ENCODE assay signal across 1 cellular context in the genomic region with DNA sequence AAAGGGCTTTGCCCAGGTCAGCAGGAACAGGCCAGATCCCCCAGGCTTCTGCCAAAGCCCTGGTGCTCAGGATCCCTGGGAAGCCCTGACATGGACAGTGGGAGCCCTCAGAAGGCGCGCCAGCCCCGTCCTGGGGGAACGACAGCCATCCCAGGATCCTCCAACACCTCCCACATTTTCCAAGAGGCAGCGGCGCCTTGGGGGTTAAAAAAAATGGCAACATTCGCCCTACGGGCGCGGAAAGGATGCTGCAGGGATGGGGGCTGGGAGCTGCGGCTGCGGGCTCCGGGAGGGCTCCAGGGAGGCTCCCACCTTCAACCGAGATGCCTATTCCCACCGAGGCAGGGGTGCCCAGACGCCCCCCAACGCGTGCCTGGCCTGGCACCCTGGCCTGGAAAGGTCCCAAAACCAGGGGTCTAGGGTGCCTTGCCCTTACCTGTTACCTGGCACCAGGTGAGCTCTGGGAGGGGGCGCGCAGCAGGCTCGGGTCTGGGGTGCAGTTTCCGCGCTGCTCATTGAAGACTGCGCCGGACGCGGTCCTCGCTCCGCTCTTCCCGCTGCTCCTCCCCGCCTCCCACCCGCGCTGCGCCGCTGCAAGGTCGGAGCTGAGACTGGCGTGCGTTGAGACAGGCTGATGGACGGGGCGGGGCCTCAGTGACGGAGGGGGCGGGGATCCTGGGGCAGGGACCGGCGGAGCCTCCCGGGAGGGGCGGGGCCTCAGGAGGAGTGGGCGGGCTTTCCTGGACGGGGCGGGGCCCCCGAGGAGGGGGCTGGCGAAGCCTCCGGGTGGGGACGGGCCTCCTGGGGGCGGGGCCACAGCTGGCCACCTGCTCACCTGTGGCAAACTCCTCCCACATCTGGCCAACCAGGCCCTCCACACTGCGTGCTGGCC.
TF ChIP-seq lines count a peak whose summit lies in the region.

A gene (minus strand): TSS at position 613 of the 892 bp plus-strand sequence. CDS start 6,228 bp downstream, outside the sequence.

TF ChIP-seq in HEK293, 187 proteins besides CTCF, POLR2A, EP300 and RAD21 (continued from another document and continues in another):
- TF ChIP-seq ZBTB20 (tag by site-specific recombination; IDR thresholded peaks at IDR 0.05) (peak; percentile 72; the same call in 1 of the 2 replicates), KLF1 (tag by site-specific recombination; IDR thresholded peaks at IDR 0.05) (no peak), SCRT2 (tag by site-specific recombination; IDR thresholded peaks at IDR 0.05) (peak; percentile 66; the same call in 1 of the 2 replicates), ZNF404 (tag by site-specific recombination; IDR thresholded peaks at IDR 0.05) (no peak), HOXD13 (CRISPR knock-in tag; IDR thresholded peaks at IDR 0.05; ENCODE audit: borderline replicate concordance) (no peak), EGR2 (tag by site-specific recombination; IDR thresholded peaks at IDR 0.05; ENCODE audit: low read depth) (0 out of 2 replicates have a peak, but pooled peaks have one; percentile 22), ZNF792 (tag by site-specific recombination; IDR thresholded peaks at IDR 0.05) (no peak), ZNF121 (tag by site-specific recombination; IDR thresholded peaks at IDR 0.05) (no peak), ZNF791 (tag by site-specific recombination; IDR thresholded peaks at IDR 0.05) (no peak), ZNF37A (tag by site-specific recombination; IDR thresholded peaks at IDR 0.05) (no peak), MYNN (tag by site-specific recombination; IDR thresholded peaks at IDR 0.05; ENCODE audit: borderline replicate concordance) (no peak), ZXDB (tag by site-specific recombination; IDR thresholded peaks at IDR 0.05) (no peak), ZBTB8A (tag by site-specific recombination; IDR thresholded peaks at IDR 0.05) (peak; percentile 68), ZBTB17 (tag by site-specific recombination; IDR thresholded peaks at IDR 0.05) (peak; percentile 65), ZNF133 (tag by site-specific recombination; IDR thresholded peaks at IDR 0.05) (no peak), ZNF785 (tag by site-specific recombination; IDR thresholded peaks at IDR 0.05) (no peak), ZNF585B (tag by site-specific recombination; IDR thresholded peaks at IDR 0.05) (no peak), ZNF140 (tag by site-specific recombination; IDR thresholded peaks at IDR 0.05) (no peak), ZNF157 (tag by site-specific recombination; IDR thresholded peaks at IDR 0.05) (no peak), ZNF501 (tag by site-specific recombination; IDR thresholded peaks at IDR 0.05) (peak; percentile 93), ZNF48 (tag by site-specific recombination; IDR thresholded peaks at IDR 0.05) (no peak), KLF16 (tag by site-specific recombination; IDR thresholded peaks at IDR 0.05) (no peak), KLF10 (tag by site-specific recombination; IDR thresholded peaks at IDR 0.05) (0 out of 2 replicates have a peak, but pooled peaks have one; percentile 21), ZNF837 (tag by site-specific recombination; IDR thresholded peaks at IDR 0.05) (0 out of 2 replicates have a peak, but pooled peaks have one; percentile 70), TRIM28 (IDR thresholded peaks at IDR 0.05; ENCODE audit: borderline replicate concordance, low read length) (no peak), ZNF24 (tag by site-specific recombination; IDR thresholded peaks at IDR 0.05) (no peak), ZNF600 (tag by site-specific recombination; IDR thresholded peaks at IDR 0.05) (peak; percentile 87), ZNF530 (tag by site-specific recombination; IDR thresholded peaks at IDR 0.05; ENCODE audit: low read depth) (no peak), ZNF112 (tag by site-specific recombination; IDR thresholded peaks at IDR 0.05) (no peak), SETDB1 (IDR thresholded peaks at IDR 0.05; ENCODE audit: insufficient read length, low read length) (no peak), ZNF555 (tag by site-specific recombination; conservative IDR thresholded peaks at IDR 0.05) (no peak), ZNF544 (tag by site-specific recombination; IDR thresholded peaks at IDR 0.05) (no peak), ZNF302 (tag by site-specific recombination; IDR thresholded peaks at IDR 0.05; ENCODE audit: low read depth) (no peak), ZNF350 (tag by site-specific recombination; IDR thresholded peaks at IDR 0.05) (no peak), PRDM1 (tag by site-specific recombination; IDR thresholded peaks at IDR 0.05) (no peak), ZNF10 (tag by site-specific recombination; IDR thresholded peaks at IDR 0.05) (no peak), REPIN1 (tag by site-specific recombination; IDR thresholded peaks at IDR 0.05; ENCODE audit: low read depth) (0 out of 2 replicates have a peak, but pooled peaks have one; percentile 33), ZBTB7A (tag by site-specific recombination; IDR thresholded peaks at IDR 0.05; ENCODE audit: low read depth) (peak; percentile 66; the same call in 1 of the 2 replicates), ZNF175 (tag by site-specific recombination; IDR thresholded peaks at IDR 0.05) (no peak), HOXA7 (CRISPR knock-in tag; IDR thresholded peaks at IDR 0.05; ENCODE audit: borderline replicate concordance) (no peak), WT1 (tag by site-specific recombination; IDR thresholded peaks at IDR 0.05) (peak; percentile 49; the same call in 1 of the 2 replicates)
- TF ChIP-seq, protein P1, sequence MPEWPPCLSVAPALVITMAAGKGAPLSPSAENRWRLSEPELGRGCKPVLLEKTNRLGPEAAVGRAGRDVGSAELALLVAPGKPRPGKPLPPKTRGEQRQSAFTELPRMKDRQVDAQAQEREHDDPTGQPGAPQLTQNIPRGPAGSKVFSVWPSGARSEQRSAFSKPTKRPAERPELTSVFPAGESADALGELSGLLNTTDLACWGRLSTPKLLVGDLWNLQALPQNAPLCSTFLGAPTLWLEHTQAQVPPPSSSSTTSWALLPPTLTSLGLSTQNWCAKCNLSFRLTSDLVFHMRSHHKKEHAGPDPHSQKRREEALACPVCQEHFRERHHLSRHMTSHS (tag by site-specific recombination; IDR thresholded peaks at IDR 0.05) = no peak
- TF ChIP-seq, protein P2, sequence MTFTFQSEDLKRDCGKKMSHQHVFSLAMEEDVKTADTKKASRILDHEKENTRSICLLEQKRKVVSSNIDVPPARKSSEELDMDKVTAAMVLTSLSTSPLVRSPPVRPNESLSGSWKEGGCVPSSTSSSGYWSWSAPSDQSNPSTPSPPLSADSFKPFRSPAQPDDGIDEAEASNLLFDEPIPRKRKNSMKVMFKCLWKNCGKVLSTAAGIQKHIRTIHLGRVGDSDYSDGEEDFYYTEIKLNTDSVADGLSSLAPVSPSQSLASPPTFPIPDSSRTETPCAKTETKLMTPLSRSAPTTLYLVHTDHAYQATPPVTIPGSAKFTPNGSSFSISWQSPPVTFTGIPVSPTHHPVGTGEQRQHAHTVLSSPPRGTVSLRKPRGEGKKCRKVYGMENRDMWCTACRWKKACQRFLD (tag by site-specific recombination; IDR thresholded peaks at IDR 0.05) = no peak
- TF ChIP-seq, protein P3, sequence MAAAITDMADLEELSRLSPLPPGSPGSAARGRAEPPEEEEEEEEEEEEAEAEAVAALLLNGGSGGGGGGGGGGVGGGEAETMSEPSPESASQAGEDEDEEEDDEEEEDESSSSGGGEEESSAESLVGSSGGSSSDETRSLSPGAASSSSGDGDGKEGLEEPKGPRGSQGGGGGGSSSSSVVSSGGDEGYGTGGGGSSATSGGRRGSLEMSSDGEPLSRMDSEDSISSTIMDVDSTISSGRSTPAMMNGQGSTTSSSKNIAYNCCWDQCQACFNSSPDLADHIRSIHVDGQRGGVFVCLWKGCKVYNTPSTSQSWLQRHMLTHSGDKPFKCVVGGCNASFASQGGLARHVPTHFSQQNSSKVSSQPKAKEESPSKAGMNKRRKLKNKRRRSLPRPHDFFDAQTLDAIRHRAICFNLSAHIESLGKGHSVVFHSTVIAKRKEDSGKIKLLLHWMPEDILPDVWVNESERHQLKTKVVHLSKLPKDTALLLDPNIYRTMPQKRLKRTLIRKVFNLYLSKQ (tag by site-specific recombination; IDR thresholded peaks at IDR 0.05; ENCODE audit: borderline replicate concordance) = no peak
- TF ChIP-seq, protein P4, sequence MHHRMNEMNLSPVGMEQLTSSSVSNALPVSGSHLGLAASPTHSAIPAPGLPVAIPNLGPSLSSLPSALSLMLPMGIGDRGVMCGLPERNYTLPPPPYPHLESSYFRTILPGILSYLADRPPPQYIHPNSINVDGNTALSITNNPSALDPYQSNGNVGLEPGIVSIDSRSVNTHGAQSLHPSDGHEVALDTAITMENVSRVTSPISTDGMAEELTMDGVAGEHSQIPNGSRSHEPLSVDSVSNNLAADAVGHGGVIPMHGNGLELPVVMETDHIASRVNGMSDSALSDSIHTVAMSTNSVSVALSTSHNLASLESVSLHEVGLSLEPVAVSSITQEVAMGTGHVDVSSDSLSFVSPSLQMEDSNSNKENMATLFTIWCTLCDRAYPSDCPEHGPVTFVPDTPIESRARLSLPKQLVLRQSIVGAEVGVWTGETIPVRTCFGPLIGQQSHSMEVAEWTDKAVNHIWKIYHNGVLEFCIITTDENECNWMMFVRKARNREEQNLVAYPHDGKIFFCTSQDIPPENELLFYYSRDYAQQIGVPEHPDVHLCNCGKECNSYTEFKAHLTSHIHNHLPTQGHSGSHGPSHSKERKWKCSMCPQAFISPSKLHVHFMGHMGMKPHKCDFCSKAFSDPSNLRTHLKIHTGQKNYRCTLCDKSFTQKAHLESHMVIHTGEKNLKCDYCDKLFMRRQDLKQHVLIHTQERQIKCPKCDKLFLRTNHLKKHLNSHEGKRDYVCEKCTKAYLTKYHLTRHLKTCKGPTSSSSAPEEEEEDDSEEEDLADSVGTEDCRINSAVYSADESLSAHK (tag by site-specific recombination; IDR thresholded peaks at IDR 0.05) = no peak
- TF ChIP-seq, protein P5, sequence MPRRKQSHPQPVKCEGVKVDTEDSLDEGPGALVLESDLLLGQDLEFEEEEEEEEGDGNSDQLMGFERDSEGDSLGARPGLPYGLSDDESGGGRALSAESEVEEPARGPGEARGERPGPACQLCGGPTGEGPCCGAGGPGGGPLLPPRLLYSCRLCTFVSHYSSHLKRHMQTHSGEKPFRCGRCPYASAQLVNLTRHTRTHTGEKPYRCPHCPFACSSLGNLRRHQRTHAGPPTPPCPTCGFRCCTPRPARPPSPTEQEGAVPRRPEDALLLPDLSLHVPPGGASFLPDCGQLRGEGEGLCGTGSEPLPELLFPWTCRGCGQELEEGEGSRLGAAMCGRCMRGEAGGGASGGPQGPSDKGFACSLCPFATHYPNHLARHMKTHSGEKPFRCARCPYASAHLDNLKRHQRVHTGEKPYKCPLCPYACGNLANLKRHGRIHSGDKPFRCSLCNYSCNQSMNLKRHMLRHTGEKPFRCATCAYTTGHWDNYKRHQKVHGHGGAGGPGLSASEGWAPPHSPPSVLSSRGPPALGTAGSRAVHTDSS (tag by site-specific recombination; IDR thresholded peaks at IDR 0.05) = no peak
- TF ChIP-seq, protein P6, sequence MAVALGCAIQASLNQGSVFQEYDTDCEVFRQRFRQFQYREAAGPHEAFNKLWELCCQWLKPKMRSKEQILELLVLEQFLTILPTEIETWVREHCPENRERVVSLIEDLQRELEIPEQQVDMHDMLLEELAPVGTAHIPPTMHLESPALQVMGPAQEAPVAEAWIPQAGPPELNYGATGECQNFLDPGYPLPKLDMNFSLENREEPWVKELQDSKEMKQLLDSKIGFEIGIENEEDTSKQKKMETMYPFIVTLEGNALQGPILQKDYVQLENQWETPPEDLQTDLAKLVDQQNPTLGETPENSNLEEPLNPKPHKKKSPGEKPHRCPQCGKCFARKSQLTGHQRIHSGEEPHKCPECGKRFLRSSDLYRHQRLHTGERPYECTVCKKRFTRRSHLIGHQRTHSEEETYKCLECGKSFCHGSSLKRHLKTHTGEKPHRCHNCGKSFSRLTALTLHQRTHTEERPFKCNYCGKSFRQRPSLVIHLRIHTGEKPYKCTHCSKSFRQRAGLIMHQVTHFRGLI (tag by site-specific recombination; IDR thresholded peaks at IDR 0.05) = no peak
- TF ChIP-seq, protein P7, sequence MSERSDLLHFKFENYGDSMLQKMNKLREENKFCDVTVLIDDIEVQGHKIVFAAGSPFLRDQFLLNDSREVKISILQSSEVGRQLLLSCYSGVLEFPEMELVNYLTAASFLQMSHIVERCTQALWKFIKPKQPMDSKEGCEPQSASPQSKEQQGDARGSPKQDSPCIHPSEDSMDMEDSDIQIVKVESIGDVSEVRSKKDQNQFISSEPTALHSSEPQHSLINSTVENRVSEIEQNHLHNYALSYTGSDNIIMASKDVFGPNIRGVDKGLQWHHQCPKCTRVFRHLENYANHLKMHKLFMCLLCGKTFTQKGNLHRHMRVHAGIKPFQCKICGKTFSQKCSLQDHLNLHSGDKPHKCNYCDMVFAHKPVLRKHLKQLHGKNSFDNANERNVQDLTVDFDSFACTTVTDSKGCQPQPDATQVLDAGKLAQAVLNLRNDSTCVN (tag by site-specific recombination; optimal IDR thresholded peaks at IDR 0.05) = peak; percentile 75
- TF ChIP-seq, protein P8, sequence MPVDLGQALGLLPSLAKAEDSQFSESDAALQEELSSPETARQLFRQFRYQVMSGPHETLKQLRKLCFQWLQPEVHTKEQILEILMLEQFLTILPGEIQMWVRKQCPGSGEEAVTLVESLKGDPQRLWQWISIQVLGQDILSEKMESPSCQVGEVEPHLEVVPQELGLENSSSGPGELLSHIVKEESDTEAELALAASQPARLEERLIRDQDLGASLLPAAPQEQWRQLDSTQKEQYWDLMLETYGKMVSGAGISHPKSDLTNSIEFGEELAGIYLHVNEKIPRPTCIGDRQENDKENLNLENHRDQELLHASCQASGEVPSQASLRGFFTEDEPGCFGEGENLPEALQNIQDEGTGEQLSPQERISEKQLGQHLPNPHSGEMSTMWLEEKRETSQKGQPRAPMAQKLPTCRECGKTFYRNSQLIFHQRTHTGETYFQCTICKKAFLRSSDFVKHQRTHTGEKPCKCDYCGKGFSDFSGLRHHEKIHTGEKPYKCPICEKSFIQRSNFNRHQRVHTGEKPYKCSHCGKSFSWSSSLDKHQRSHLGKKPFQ (tag by site-specific recombination; IDR thresholded peaks at IDR 0.05) = peak; percentile 72
- TF ChIP-seq, protein P9, sequence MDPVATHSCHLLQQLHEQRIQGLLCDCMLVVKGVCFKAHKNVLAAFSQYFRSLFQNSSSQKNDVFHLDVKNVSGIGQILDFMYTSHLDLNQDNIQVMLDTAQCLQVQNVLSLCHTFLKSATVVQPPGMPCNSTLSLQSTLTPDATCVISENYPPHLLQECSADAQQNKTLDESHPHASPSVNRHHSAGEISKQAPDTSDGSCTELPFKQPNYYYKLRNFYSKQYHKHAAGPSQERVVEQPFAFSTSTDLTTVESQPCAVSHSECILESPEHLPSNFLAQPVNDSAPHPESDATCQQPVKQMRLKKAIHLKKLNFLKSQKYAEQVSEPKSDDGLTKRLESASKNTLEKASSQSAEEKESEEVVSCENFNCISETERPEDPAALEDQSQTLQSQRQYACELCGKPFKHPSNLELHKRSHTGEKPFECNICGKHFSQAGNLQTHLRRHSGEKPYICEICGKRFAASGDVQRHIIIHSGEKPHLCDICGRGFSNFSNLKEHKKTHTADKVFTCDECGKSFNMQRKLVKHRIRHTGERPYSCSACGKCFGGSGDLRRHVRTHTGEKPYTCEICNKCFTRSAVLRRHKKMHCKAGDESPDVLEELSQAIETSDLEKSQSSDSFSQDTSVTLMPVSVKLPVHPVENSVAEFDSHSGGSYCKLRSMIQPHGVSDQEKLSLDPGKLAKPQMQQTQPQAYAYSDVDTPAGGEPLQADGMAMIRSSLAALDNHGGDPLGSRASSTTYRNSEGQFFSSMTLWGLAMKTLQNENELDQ (tag by site-specific recombination; IDR thresholded peaks at IDR 0.05; ENCODE audit: low read depth) = no peak
